11 cellular contexts compared by ENCODE assay signal in the genomic region with DNA sequence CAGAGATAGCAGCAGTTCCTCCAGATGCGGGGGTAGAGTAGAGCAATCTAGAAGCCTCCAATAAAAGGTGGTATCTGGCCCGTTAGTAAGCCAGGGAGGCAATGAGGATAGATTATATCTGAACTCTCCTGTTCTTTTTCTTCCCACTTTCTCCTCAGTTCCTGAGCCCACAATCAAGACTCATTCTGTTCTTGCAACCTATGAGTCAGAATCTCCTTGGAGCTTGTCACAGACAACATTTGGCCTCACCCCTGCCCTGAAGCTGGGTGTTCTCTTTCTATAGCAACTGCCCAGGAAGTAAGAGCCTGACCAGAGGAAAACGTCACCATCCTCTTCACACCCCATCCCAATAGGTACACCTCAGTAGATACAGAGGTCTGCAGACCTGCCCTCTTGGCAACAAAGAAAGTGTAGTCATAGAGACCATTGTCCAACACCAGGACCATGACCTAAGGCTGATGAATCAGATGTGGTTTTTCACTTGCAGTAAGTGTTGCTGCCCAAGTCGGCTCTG.
DNase-seq lines count a peak whose midpoint lies in the region; ATAC-seq and TF ChIP-seq lines count a peak whose summit lies in the region.
"Had no signal": no experiment of that assay in that cellular context is flagged by ENCODE, and none has a peak within 500 bp of the region (broad histone marks: within the 10 kb centered on the region; RNA-seq: fewer than 3 reads in every experiment).

No MANE protein-coding gene starts in this region.

- H4K20me1 ChIP-seq in PC-3 (ENCODE audit: low read length), result no peaks in the 10 kb centered on the region
- H4K20me1 ChIP-seq: BLaER1 had no signal

- H3K9ac ChIP-seq in PC-3 (ENCODE audit: low read length), result no peak overlapping the region
- H3K9ac ChIP-seq: BLaER1 had no signal

- H3K4me1 ChIP-seq in PC-3 (ENCODE audit: insufficient read depth, low read length), result no peaks in the 10 kb centered on the region
- H3K4me1 ChIP-seq in transverse colon, result peaks cover 8 to 40% (median 15%) of the 10 kb centered on the region in 4 donors

- H3K9me2 ChIP-seq in PC-3 (replicated peaks; ENCODE audit: low read length), result no peaks in the 10 kb centered on the region

- no peaks in the 10 kb centered on the region for H3K36me3 Mint-ChIP-seq in activated CD4-positive, alpha-beta T cell treated with anti-CD3 and anti-CD28 coated beads for 36 hours (ENCODE audit: low read depth)

- peaks cover 24% of the 10 kb centered on the region for H3K27me3 Mint-ChIP-seq in activated CD4-positive, alpha-beta T cell treated with anti-CD3 and anti-CD28 coated beads for 36 hours

- H3K27ac ChIP-seq in PC-3 (ENCODE audit: low read length) (no peak overlapping the region), transverse colon (no peak overlapping the region)
- H3K27ac ChIP-seq: BLaER1 had no signal

- CTCF ChIA-PET in activated CD4-positive, alpha-beta T cell treated with anti-CD3 and anti-CD28 coated beads for 36 hours (lab: Charles Lee), result interaction anchor here (0.7 to 1.3 kb wide), 3 partner anchors 9 to 93 kb away, joined by 3 to 4 read pairs (median 4); no protein-coding TSS in a partner anchor
- CTCF ChIA-PET in PC-3 (lab: Charles Lee), result no interaction called here

- peaks cover 17% of the 10 kb centered on the region for H3K4me1 Mint-ChIP-seq in activated CD4-positive, alpha-beta T cell treated with anti-CD3 and anti-CD28 coated beads for 36 hours

- ATAC-seq in activated CD4-positive, alpha-beta T cell treated with anti-CD3 and anti-CD28 coated beads for 36 hours, result peak; percentile 86
- no peak for ATAC-seq in PC-3
- ATAC-seq: left lobe of liver had no signal

- intact Hi-C loops in activated CD4-positive, alpha-beta T cell treated with anti-CD3 and anti-CD28 coated beads for 36 hours (cut with DNase I, micrococcal nuclease), result no loop called here
- intact Hi-C loops in PC-3 (cut with micrococcal nuclease) (no loop called here), transverse colon (cut with DNase I; ENCODE audit: low total_unique reads) (no loop called here)

- no peak overlapping the region for H3K27ac Mint-ChIP-seq in activated CD4-positive, alpha-beta T cell treated with anti-CD3 and anti-CD28 coated beads for 36 hours

- no peak for TF ChIP-seq POLR2A in transverse colon (IDR thresholded peaks at IDR 0.05)

- H3K4me3 ChIP-seq in PC-3 (ENCODE audit: low read length), result no peak overlapping the region
- no peak overlapping the region for H3K4me3 ChIP-seq in fibroblast of pulmonary artery (replicated peaks; ENCODE audit: low read depth, low read length)
- no peak overlapping the region for H3K4me3 ChIP-seq in transverse colon
- H3K4me3 ChIP-seq: BLaER1 had no signal

- TF ChIP-seq EP300 in transverse colon (IDR thresholded peaks at IDR 0.05; ENCODE audit: low read depth), result no peak

- 67 to 100% methylated on average over 2 to 4 of the region's 4 CpGs for WGBS in transverse colon (ENCODE audit: low coverage in 1 of 2), 2 donors

- TF ChIP-seq CTCF in PC-3 (conservative IDR thresholded peaks at IDR 0.05; ENCODE audit: low read depth, low read length) (no peak), fibroblast of pulmonary artery (IDR thresholded peaks at IDR 0.05; ENCODE audit: low read length, missing control alignments) (no peak), transverse colon (IDR thresholded peaks at IDR 0.05) (no peak), GM20000 (IDR thresholded peaks at IDR 0.05; ENCODE audit: extremely low read depth, missing control alignments) (no peak)

- no peak overlapping the region for H3K4me3 Mint-ChIP-seq in activated CD4-positive, alpha-beta T cell treated with anti-CD3 and anti-CD28 coated beads for 36 hours

- H3K9me3 Mint-ChIP-seq in activated CD4-positive, alpha-beta T cell treated with anti-CD3 and anti-CD28 coated beads for 36 hours (ENCODE audit: low read depth), result no peaks in the 10 kb centered on the region

- no peaks in the 10 kb centered on the region for H3K79me2 ChIP-seq in PC-3 (ENCODE audit: low read length)

- no peak overlapping the region for H3K4me2 ChIP-seq in PC-3 (ENCODE audit: low read length)
- H3K4me2 ChIP-seq: BLaER1 had no signal

- peaks cover 14% of the 10 kb centered on the region; the same call in 1 of the 2 replicates for H3K27me3 ChIP-seq in PC-3 (ENCODE audit: low read length)
- no peaks in the 10 kb centered on the region for H3K27me3 ChIP-seq in transverse colon
- H3K27me3 ChIP-seq: BLaER1 had no signal

- H3K36me3 ChIP-seq in PC-3 (ENCODE audit: low read depth, low read length) (no peaks in the 10 kb centered on the region), transverse colon (no peaks in the 10 kb centered on the region)
- H3K36me3 ChIP-seq: BLaER1 had no signal

- H3K9me3 ChIP-seq in PC-3 (ENCODE audit: low read length) (no peaks in the 10 kb centered on the region), transverse colon (no peaks in the 10 kb centered on the region)
- H3K9me3 ChIP-seq: BLaER1 had no signal

- POLR2A ChIA-PET in activated CD4-positive, alpha-beta T cell treated with anti-CD3 and anti-CD28 coated beads for 36 hours (lab: Charles Lee), result no interaction called here
- POLR2A ChIA-PET in PC-3 (lab: Charles Lee; ENCODE audit: unreplicated experiment), result no interaction called here

- H3F3A ChIP-seq in PC-3 (ENCODE audit: low read length, unreplicated experiment), result no peaks in the 10 kb centered on the region

- DNase-seq in activated CD4-positive, alpha-beta T cell treated with anti-CD3 and anti-CD28 coated beads for 36 hours, result peak; percentile 19
- DNase-seq in activated CD4-positive, alpha-beta T cell treated with anti-CD3 and anti-CD28 coated beads, Interleukin-2, amount 50 U/mL, for 1 hour, result no peak
- DNase-seq in PC-3 (peak; percentile 30), fibroblast of pulmonary artery (ENCODE audit: low read depth) (peak; percentile 91), transverse colon (no peak), KG1 (lab: John Stamatoyannopoulos, UW) (no peak), GM20000 (ENCODE audit: low spot score) (no peak)
- peak; percentile 4 to 19 for DNase-seq in stimulated activated CD8-positive, alpha-beta memory T cell treated with anti-CD3 and anti-CD28 coated beads, Interleukin-15, amount 100 ng/mL, for 48 hours (ENCODE audit: low read depth in 2 of 2)
- DNase-seq: NCI-H1436 treated with DMSO at 0.1 percent for 48 hours had no signal

- no peak overlapping the region for H2AFZ ChIP-seq in PC-3 (ENCODE audit: low read length)

- BruUV-seq in PC-3 (replicated peaks; lab: Mats Ljungman, UMichigan), result no TSS peak

- in situ Hi-C loops in transverse colon (cut with MboI; ENCODE audit: low pct_ligation_motif_present in 1 of 4, low pct_unique_long_range_greater_than_20kb in 1 of 4, low sequenced_read_pairs in 3 of 4), result no loop called here

Comparison
In these comparisons a context has a peak if more than half of its experiments do, and no peak if none do; other contexts are left out.
1. DNase-seq: peak in activated CD4-positive, alpha-beta T cell treated with anti-CD3 and anti-CD28 coated beads for 36 hours (single experiment), PC-3 (single experiment), fibroblast of pulmonary artery (single experiment) and stimulated activated CD8-positive, alpha-beta memory T cell treated with anti-CD3 and anti-CD28 coated beads, Interleukin-15, amount 100 ng/mL, for 48 hours (2 of 2); none in activated CD4-positive, alpha-beta T cell treated with anti-CD3 and anti-CD28 coated beads, Interleukin-2, amount 50 U/mL, for 1 hour (single experiment), transverse colon (single experiment), KG1 (single experiment) and GM20000 (single experiment).